In genomic region chr12:25194211-25194610, GRCh38 we compare ENCODE assay signal across 8 cellular contexts. TPM values are rescaled to one million over a fixed set of nuclear protein-coding genes. Genes with fewer than 3 reads are reported as not detected.
DNase-seq lines count a peak whose midpoint lies in the region; ATAC-seq and TF ChIP-seq lines count a peak whose summit lies in the region.

No MANE protein-coding gene starts in this region.

- no peak for TF ChIP-seq EP300 in gastroesophageal sphincter (IDR thresholded peaks at IDR 0.05)

- H3K27ac ChIP-seq in gastroesophageal sphincter: peak overlapping the region in 3 of 4 donors; percentile 92 to 95 (median 93)

- no peak for TF ChIP-seq POLR2A in gastroesophageal sphincter (IDR thresholded peaks at IDR 0.05)

- peak overlapping the region; percentile 98 for H3K4me3 Mint-ChIP-seq in T-helper 17 cell
- H3K4me3 Mint-ChIP-seq in stimulated activated effector memory CD8-positive, alpha-beta T cell treated with anti-CD3 and anti-CD28 coated beads, Interleukin-12 subunit alpha, Interleukin-12 subunit beta, amount 100 ng/mL, for 72 hours: peak overlapping the region; percentile 95

- ATAC-seq in T-helper 17 cell: no peak
- ATAC-seq in gastroesophageal sphincter: no peak
- no peak for ATAC-seq in stimulated activated effector memory CD8-positive, alpha-beta T cell treated with anti-CD3 and anti-CD28 coated beads, Interleukin-12 subunit alpha, Interleukin-12 subunit beta, amount 100 ng/mL, for 72 hours
- no peak for ATAC-seq in GM21381 (IDR thresholded peaks at IDR 0.05; ENCODE audit: unreplicated experiment)
- ATAC-seq in GM21367 (IDR thresholded peaks at IDR 0.05; ENCODE audit: unreplicated experiment): no peak

- no peaks in the 10 kb centered on the region for H3K27me3 Mint-ChIP-seq in T-helper 17 cell

- H3K36me3 Mint-ChIP-seq in T-helper 17 cell (ENCODE audit: low read depth): peaks cover 4% of the 10 kb centered on the region
- H3K36me3 Mint-ChIP-seq in stimulated activated effector memory CD8-positive, alpha-beta T cell treated with anti-CD3 and anti-CD28 coated beads, Interleukin-12 subunit alpha, Interleukin-12 subunit beta, amount 100 ng/mL, for 72 hours: peaks cover 11% of the 10 kb centered on the region

- no peaks in the 10 kb centered on the region for H3K27me3 ChIP-seq in gastroesophageal sphincter

- no peak for TF ChIP-seq CTCF in gastroesophageal sphincter (IDR thresholded peaks at IDR 0.05)

- H3K9me3 ChIP-seq in T-helper 17 cell (ENCODE audit: control insufficient read depth, low read length, poor library complexity, severe bottlenecking) (no peaks in the 10 kb centered on the region), gastroesophageal sphincter (no peaks in the 10 kb centered on the region)

- peaks cover 0 to 26% (median 3%) of the 10 kb centered on the region in 3 donors for H3K4me1 ChIP-seq in gastroesophageal sphincter

- H3K4me3 ChIP-seq in gastroesophageal sphincter: peak overlapping the region; percentile 71 to 83

- DNase-seq in NCI-H345 treated with DMSO at 0.1 percent for 48 hours (lab: John Stamatoyannopoulos, UW; ENCODE audit: unreplicated experiment) (peak; percentile 12), NCI-H345 (lab: John Stamatoyannopoulos, UW) (no peak), T-helper 17 cell (no peak)
- no peak for DNase-seq in stimulated activated effector memory CD8-positive, alpha-beta T cell treated with anti-CD3 and anti-CD28 coated beads, Interleukin-12 subunit alpha, Interleukin-12 subunit beta, amount 100 ng/mL, for 72 hours (ENCODE audit: low spot score in 2 of 2)
- no peak for DNase-seq in stimulated activated CD8-positive, alpha-beta memory T cell treated with anti-CD3 and anti-CD28 coated beads, Interleukin-4, amount 100 ng/mL, for 48 hours

- peak overlapping the region; percentile 99 for H3K27ac Mint-ChIP-seq in T-helper 17 cell
- peak overlapping the region; percentile 98 for H3K27ac Mint-ChIP-seq in stimulated activated effector memory CD8-positive, alpha-beta T cell treated with anti-CD3 and anti-CD28 coated beads, Interleukin-12 subunit alpha, Interleukin-12 subunit beta, amount 100 ng/mL, for 72 hours

- H3K36me3 ChIP-seq in gastroesophageal sphincter: no peaks in the 10 kb centered on the region

- 0 to 19% methylated on average over 1 of the region's 1 CpG for WGBS in gastroesophageal sphincter (ENCODE audit: low coverage in 1 of 2), 2 donors

- H3K9me3 Mint-ChIP-seq in stimulated activated effector memory CD8-positive, alpha-beta T cell treated with anti-CD3 and anti-CD28 coated beads, Interleukin-12 subunit alpha, Interleukin-12 subunit beta, amount 100 ng/mL, for 72 hours: no peaks in the 10 kb centered on the region

- peaks cover 21% of the 10 kb centered on the region for H3K4me1 Mint-ChIP-seq in T-helper 17 cell
- peaks cover 20% of the 10 kb centered on the region for H3K4me1 Mint-ChIP-seq in stimulated activated effector memory CD8-positive, alpha-beta T cell treated with anti-CD3 and anti-CD28 coated beads, Interleukin-12 subunit alpha, Interleukin-12 subunit beta, amount 100 ng/mL, for 72 hours

RNA-seq across cellular contexts. Expression of gene DNAI7, which starts 0.7 kb away (rescaled TPM):
- 1 to 10 TPM in 1 of 2 donors, under 1 TPM in 1; 0.72 to 1.1 TPM for total RNA-seq in T-helper 17 cell
- total RNA-seq in gastroesophageal sphincter: 1 to 10 TPM in 1 of 4 donors, under 1 TPM in 3; 0.22 to 2.3 (median 0.76) TPM

RNA-seq across cellular contexts. Expression of gene ETFRF1, which starts 0.8 kb away (rescaled TPM):
- total RNA-seq in T-helper 17 cell (10 to 100 TPM; 23.2 to 28.5 TPM), gastroesophageal sphincter (10 to 100 TPM; 45.8 to 73.8 (median 47.1) TPM)

RNA-seq across cellular contexts. Expression of gene KRAS, which starts 56.5 kb away (rescaled TPM):
- 10 to 100 TPM; 26.4 to 32.3 TPM for total RNA-seq in T-helper 17 cell
- total RNA-seq in gastroesophageal sphincter: 10 to 100 TPM; 31.8 to 35.6 (median 33.0) TPM
